ENCODE assay signal across 9 cellular contexts in genomic region chr3:71504250-71505036, GRCh38.
DNase-seq lines count a peak whose midpoint lies in the region; ATAC-seq and TF ChIP-seq lines count a peak whose summit lies in the region.
"Had no signal": no experiment of that assay in that cellular context is flagged by ENCODE, and none has a peak within 500 bp of the region (broad histone marks: within the 10 kb centered on the region; RNA-seq: fewer than 3 reads in every experiment).

No MANE protein-coding gene starts in this region.

- peak overlapping the region; percentile 73 to 77 for H3K27ac Mint-ChIP-seq in activated naive CD4-positive, alpha-beta T cell treated with anti-CD3 and anti-CD28 coated beads, Interleukin-2, amount 50 U/mL, for 72 hours

- WGBS in IMR-90 (ENCODE audit: extremely low coverage in 2 of 2, insufficient read length in 1 of 2), 2 experiments, result 27% methylated on average over 8 of the region's 15 CpGs; no CpG with 5 or more reads in 1 of the 2 experiments

- peak overlapping the region; percentile 96 for H3K23ac ChIP-seq in IMR-90 (ENCODE audit: low read depth, low read length)

- intact Hi-C loops in IMR-90 (cut with micrococcal nuclease), result no loop called here

- H3K4me3 ChIP-seq in ACC112 (ENCODE audit: low read depth, low read length), result peak overlapping the region; percentile 75
- peak overlapping the region; percentile 40; the same call in 1 of the 2 replicates for H3K4me3 ChIP-seq in IMR-90 (ENCODE audit: insufficient read depth, low read depth, low read length)
- H3K4me3 ChIP-seq: transverse colon had no signal

- H3K4me1 ChIP-seq in ACC112 (ENCODE audit: control insufficient read depth, insufficient read depth, low read length, unreplicated experiment), result peaks cover 22% of the 10 kb centered on the region
- peaks cover 11% of the 10 kb centered on the region for H3K4me1 ChIP-seq in IMR-90 (ENCODE audit: control insufficient read depth, insufficient read depth, low read length)
- H3K4me1 ChIP-seq: transverse colon had no signal

- no peaks in the 10 kb centered on the region for H3K27me3 ChIP-seq in ACC112 (ENCODE audit: insufficient read depth, low read length)
- H3K27me3 ChIP-seq in IMR-90 (ENCODE audit: control insufficient read depth, insufficient read depth, low read length), result no peaks in the 10 kb centered on the region
- H3K27me3 ChIP-seq: transverse colon had no signal

- H3K9me3 ChIP-seq in IMR-90 (ENCODE audit: control insufficient read depth, insufficient read depth, low read length), result no peaks in the 10 kb centered on the region
- H3K9me3 ChIP-seq: transverse colon had no signal

- H3K4me2 ChIP-seq in IMR-90 (ENCODE audit: low read depth, low read length), result peak overlapping the region; percentile 67

- peaks cover 0 to 8% of the 10 kb centered on the region in 2 donors for H3K9me3 Mint-ChIP-seq in activated naive CD4-positive, alpha-beta T cell treated with anti-CD3 and anti-CD28 coated beads, Interleukin-2, amount 50 U/mL, for 72 hours

- peak overlapping the region; percentile 76 for H2AK9ac ChIP-seq in IMR-90 (replicated peaks; ENCODE audit: low read depth, low read length, poor library complexity)

- no peaks in the 10 kb centered on the region for H3K36me3 ChIP-seq in ACC112 (ENCODE audit: insufficient read depth, low read length)
- H3K36me3 ChIP-seq in IMR-90 (ENCODE audit: control insufficient read depth, insufficient read depth, low read length), result no peaks in the 10 kb centered on the region
- H3K36me3 ChIP-seq: transverse colon had no signal

- no peak overlapping the region; the same call in 1 of the 2 replicates for H3K9ac ChIP-seq in IMR-90 (ENCODE audit: low read depth, low read length)

- H3K18ac ChIP-seq in IMR-90 (ENCODE audit: low read depth, low read length), result peak overlapping the region; percentile 96; the same call in 1 of the 2 replicates

- BruUV-seq in IMR-90 (replicated peaks; lab: Mats Ljungman, UMichigan), result no TSS peak

- peak overlapping the region; percentile 95 for H2AFZ ChIP-seq in ACC112 (ENCODE audit: low read length, unreplicated experiment)
- peak overlapping the region; percentile 74 for H2AFZ ChIP-seq in IMR-90 (replicated peaks; ENCODE audit: low read length, poor library complexity)

- H3K36me3 Mint-ChIP-seq in activated naive CD4-positive, alpha-beta T cell treated with anti-CD3 and anti-CD28 coated beads, Interleukin-2, amount 50 U/mL, for 72 hours, result peaks cover 13 to 16% of the 10 kb centered on the region in 2 donors

- POLR2A ChIA-PET in IMR-90 (lab: Charles Lee; ENCODE audit: unreplicated experiment), result no interaction called here

- CTCF ChIA-PET in IMR-90 (lab: Yijun Ruan, JAX), result no interaction called here

- peak overlapping the region; percentile 96 for H2BK5ac ChIP-seq in IMR-90 (ENCODE audit: low read depth, low read length, poor library complexity, severe bottlenecking)

- peak overlapping the region; percentile 88 for H4K91ac ChIP-seq in IMR-90 (ENCODE audit: insufficient read depth, low read depth, low read length)

- peak overlapping the region; percentile 94 for H2BK20ac ChIP-seq in IMR-90 (ENCODE audit: low read depth, low read length)

- peaks cover 19 to 73% of the 10 kb centered on the region in 2 experiments for H3K79me1 ChIP-seq in IMR-90 (ENCODE audit: low read depth in 1 of 2, low read length in 2 of 2)

- H2BK15ac ChIP-seq in IMR-90 (ENCODE audit: low read depth, low read length), result peak overlapping the region; percentile 85

- peak overlapping the region; percentile 97 for H3K14ac ChIP-seq in IMR-90 (replicated peaks; ENCODE audit: low read depth, low read length)

- TF ChIP-seq POLR2A in IMR-90 (IDR thresholded peaks at IDR 0.05; ENCODE audit: low read depth, low read length), result no peak

- H3K9me1 ChIP-seq in IMR-90 (ENCODE audit: insufficient read depth, low read length), result peaks cover 22% of the 10 kb centered on the region

- in situ Hi-C loops in IMR-90 (cut with MboI; ENCODE audit: low sequenced_read_pairs), result no loop called here

- DNase-seq in IMR-90 (peak; percentile 96), left lobe of liver (ENCODE audit: low spot score) (no peak), NCI-H2081 (lab: John Stamatoyannopoulos, UW) (no peak)
- no peak for DNase-seq in activated naive CD4-positive, alpha-beta T cell treated with anti-CD3 and anti-CD28 coated beads, Interleukin-2, amount 50 U/mL, for 72 hours (ENCODE audit: low spot score in 2 of 2)
- DNase-seq: transverse colon had no signal

- dilution Hi-C loops in IMR-90 (cut with HindIII; ENCODE audit: low sequenced_read_pairs, unreplicated experiment), result no loop called here

- H2AK5ac ChIP-seq in IMR-90 (ENCODE audit: low read depth, low read length), result peak overlapping the region; percentile 89

- H3K4ac ChIP-seq in IMR-90 (ENCODE audit: low read depth, low read length), result peak overlapping the region; percentile 98

- no peaks in the 10 kb centered on the region for H4K20me1 ChIP-seq in IMR-90 (ENCODE audit: insufficient read depth, low read length)

- no peak for TF ChIP-seq RAD21 in IMR-90 (IDR thresholded peaks at IDR 0.05; ENCODE audit: low read length)

- no peak for TF ChIP-seq CTCF in IMR-90 (conservative IDR thresholded peaks at IDR 0.05; ENCODE audit: low read depth, low read length)

- peak overlapping the region; percentile 78 for H3K56ac ChIP-seq in IMR-90 (ENCODE audit: extremely low read depth, insufficient read depth, low read length)

- H4K8ac ChIP-seq in IMR-90 (ENCODE audit: low read depth in 2 of 2, low read length in 2 of 2), result peak overlapping the region; percentile 23 to 90; a peak in 3 of 4 replicates

- H2BK120ac ChIP-seq in IMR-90 (ENCODE audit: low read depth, low read length), result peak overlapping the region; percentile 99

- H3K79me2 ChIP-seq in ACC112 (ENCODE audit: control insufficient read depth, insufficient read depth, low read length, unreplicated experiment), result peaks cover 4% of the 10 kb centered on the region

- peak; percentile 87 for ATAC-seq in IMR-90 (ENCODE audit: low read depth)
- peak; percentile 82 to 89 for ATAC-seq in activated naive CD4-positive, alpha-beta T cell treated with anti-CD3 and anti-CD28 coated beads, Interleukin-2, amount 50 U/mL, for 72 hours
- peak; percentile 31 for ATAC-seq in left lobe of liver
- ATAC-seq in HG03095 (IDR thresholded peaks at IDR 0.05; ENCODE audit: unreplicated experiment), result no peak
- ATAC-seq in GM21367 (IDR thresholded peaks at IDR 0.05; ENCODE audit: unreplicated experiment), result no peak
- ATAC-seq in HG03521 (IDR thresholded peaks at IDR 0.05; ENCODE audit: unreplicated experiment), result no peak

- peak overlapping the region; percentile 27; the same call in 1 of the 2 replicates for H4K5ac ChIP-seq in IMR-90 (ENCODE audit: low read depth, low read length)

- H3K27ac ChIP-seq in ACC112 (ENCODE audit: low read depth, low read length) (peak overlapping the region; percentile 99), IMR-90 (ENCODE audit: insufficient read depth, low read length) (peak overlapping the region; percentile 39)
- H3K27ac ChIP-seq: transverse colon had no signal

TF ChIP-seq in IMR-90, 13 proteins besides CTCF, POLR2A, EP300 and RAD21:
- TF ChIP-seq CHD1 (IDR thresholded peaks at IDR 0.05; ENCODE audit: low read depth, low read length) (no peak), MXI1 (IDR thresholded peaks at IDR 0.05; ENCODE audit: borderline replicate concordance, low read depth, low read length) (no peak), BHLHE40 (IDR thresholded peaks at IDR 0.05; ENCODE audit: low read depth, low read length) (peak; percentile 89), NFE2L2 (IDR thresholded peaks at IDR 0.05; ENCODE audit: low read depth, low read length) (peak; percentile 89), MAFK (IDR thresholded peaks at IDR 0.05; ENCODE audit: low read depth, low read length) (peak; percentile 80), FOS (IDR thresholded peaks at IDR 0.05; ENCODE audit: low read depth, low read length) (peak; percentile 96), SMC3 (IDR thresholded peaks at IDR 0.05; ENCODE audit: low read depth, low read length) (no peak; the same call in 1 of the 2 replicates)
TF ChIP-seq in IMR-90: peak in this region for 4.

Comparison
In these comparisons a context has a peak if more than half of its experiments do, and no peak if none do; other contexts are left out.
1. ATAC-seq: peak in IMR-90 (single experiment), activated naive CD4-positive, alpha-beta T cell treated with anti-CD3 and anti-CD28 coated beads, Interleukin-2, amount 50 U/mL, for 72 hours (2 of 2) and left lobe of liver (single experiment); none in HG03095 (single experiment), GM21367 (single experiment) and HG03521 (single experiment).